ENCODE assay signal across 8 cellular contexts in the genomic region with DNA sequence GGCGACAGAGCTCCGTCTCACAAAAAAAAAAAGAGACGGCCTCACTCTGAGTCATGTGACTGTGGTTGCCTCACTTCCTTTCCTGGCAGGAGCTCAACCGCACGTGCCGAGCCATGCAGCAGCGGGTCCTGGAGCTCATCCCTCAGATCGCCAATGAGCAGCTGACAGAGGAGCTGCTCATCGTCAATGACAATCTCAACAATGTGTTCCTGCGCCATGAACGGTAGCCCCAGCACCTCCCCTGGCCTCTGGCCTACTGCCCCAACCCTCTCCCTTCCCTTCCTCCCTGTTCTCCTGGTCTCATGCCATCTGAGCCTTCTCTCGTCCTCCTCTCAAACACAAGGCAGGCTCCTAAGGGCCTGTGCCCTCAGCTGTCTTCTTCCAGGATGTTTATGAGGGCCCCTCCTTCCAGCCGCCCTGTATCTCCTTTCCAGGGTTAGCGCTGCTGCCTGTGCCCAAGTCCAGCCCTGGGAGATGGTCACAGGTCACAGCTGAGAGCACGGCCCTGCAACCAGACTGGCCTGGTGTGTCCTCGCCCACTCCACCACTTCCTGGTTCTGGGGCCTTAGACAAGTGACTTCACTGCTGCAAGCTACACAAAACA. TPM values are rescaled to one million over a fixed set of nuclear protein-coding genes. Genes with fewer than 3 reads are reported as not detected.
DNase-seq lines count a peak whose midpoint lies in the region; ATAC-seq, FAIRE-seq and TF ChIP-seq lines count a peak whose summit lies in the region.

No MANE protein-coding gene starts in this region.

- H3K79me2 ChIP-seq in HepG2 (ENCODE audit: insufficient read depth, low read length) = no peaks in the 10 kb centered on the region

- POLR2A ChIA-PET in HepG2 (lab: Yijun Ruan, JAX) = interaction anchor here (1.4 to 1.7 kb wide), 3 partner anchors 9 to 31 kb away, joined by 3 to 6 read pairs (median 3); a partner anchor contains a TSS

- peak; percentile 70 for DNase-seq in GDM1 (lab: John Stamatoyannopoulos, UW)
- peak in 3 of 5 donors; percentile 34 to 83 (median 35) for DNase-seq in T-helper 1 cell
- peak; percentile 82 to 96 (median 94) for DNase-seq in adrenal gland
- no peak for DNase-seq in HepG2 (ENCODE audit: low spot score)
- DNase-seq in stimulated activated CD8-positive, alpha-beta memory T cell treated with anti-CD3 and anti-CD28 coated beads, Interleukin-4, amount 100 ng/mL, for 24 hours (ENCODE audit: low read depth) = peak; percentile 27
- no peak for DNase-seq in HTR-8/SVneo (ENCODE audit: insufficient read length, low spot score)
- no peak for DNase-seq in 8988T
- no peak for DNase-seq in NCI-H446 treated with DMSO at 0.1 percent for 48 hours (lab: John Stamatoyannopoulos, UW)

- CTCF ChIA-PET in HepG2 (lab: Yijun Ruan, JAX; ENCODE audit: low intra/inter-chr PET ratio, low total read pairs) = no interaction called here

- H3K4me1 ChIP-seq in adrenal gland (replicated peaks in 1 of 2) = peaks cover 20 to 31% of the 10 kb centered on the region in 2 donors
- H3K4me1 ChIP-seq in HepG2 (ENCODE audit: insufficient read depth, low read length) = peaks cover 53% of the 10 kb centered on the region

- H2AFZ ChIP-seq in HepG2 (ENCODE audit: low read length) = no peak overlapping the region

- TF ChIP-seq POLR2A in adrenal gland (IDR thresholded peaks at IDR 0.05) (peak in 1 of 2 donors; percentile 45), HepG2 (IDR thresholded peaks at IDR 0.05; ENCODE audit: insufficient read depth in 1 of 2, low read depth in 2 of 2, low read length in 2 of 2) (no peak)

- no peak for ATAC-seq in HepG2

- in situ Hi-C loops in HepG2 (cut with HindIII; ENCODE audit: extremely low pct_ligation_motif_present, low pct_unique_long_range_greater_than_20kb) = no loop called here

- H3K9ac ChIP-seq in HepG2 (ENCODE audit: insufficient read depth, low read depth, low read length) = no peak overlapping the region

- WGBS in adrenal gland, 4 donors = 15 to 49% (median 24%) methylated on average over 11 to 16 of the region's 16 CpGs
- WGBS in HepG2 (ENCODE audit: low lambda C conversion rate) = 90% methylated on average over 16 of the region's 16 CpGs

- H3K36me3 ChIP-seq in adrenal gland (replicated peaks in 1 of 2) (peaks cover 0 to 86% of the 10 kb centered on the region in 2 donors), HepG2 (replicated peaks in 1 of 2; ENCODE audit: control insufficient read depth in 1 of 2, insufficient read depth in 2 of 2, low read length in 2 of 2) (peaks cover 37 to 68% of the 10 kb centered on the region in 2 experiments)

- intact Hi-C loops in adrenal gland (cut with DNase I) (no loop called here), HepG2 (cut with micrococcal nuclease; ENCODE audit: unreplicated experiment) (no loop called here)

- no peaks in the 10 kb centered on the region for H3K9me3 ChIP-seq in adrenal gland (replicated peaks in 1 of 3)
- no peaks in the 10 kb centered on the region for H3K9me3 ChIP-seq in HepG2 (ENCODE audit: low read length)

- TF ChIP-seq EP300 in HepG2 (IDR thresholded peaks at IDR 0.05; ENCODE audit: low read depth in 2 of 2, low read length in 2 of 2) = no peak
- no peak for TF ChIP-seq EP300 in HepG2 (CRISPR knock-in tag; IDR thresholded peaks at IDR 0.05; ENCODE audit: borderline replicate concordance)

- no peak for TF ChIP-seq RAD21 in HepG2 (CRISPR knock-in tag; IDR thresholded peaks at IDR 0.05)

- H3K4me2 ChIP-seq in HepG2 (ENCODE audit: low read depth, low read length) = no peak overlapping the region

- no peaks in the 10 kb centered on the region for H4K20me1 ChIP-seq in HepG2 (ENCODE audit: insufficient read depth, low read length)

- H3K4me3 ChIP-seq in adrenal gland (no peak overlapping the region), HepG2 (replicated peaks in 1 of 3; ENCODE audit: insufficient read depth in 1 of 3, low read depth in 2 of 3, low read length in 3 of 3) (no peak overlapping the region)

- FAIRE-seq in HepG2 (lab: Jason Lieb, UNC) = no peak
- no peak for FAIRE-seq in HTR-8/SVneo (lab: Jason Lieb, UNC)

- TF ChIP-seq CTCF in adrenal gland (IDR thresholded peaks at IDR 0.05) (no peak), HepG2 (CRISPR knock-in tag; IDR thresholded peaks at IDR 0.05) (no peak)

- BruUV-seq in HepG2 (replicated peaks; lab: Mats Ljungman, UMichigan) = no TSS peak

- peak overlapping the region; percentile 17 to 89 (median 82) for H3K27ac ChIP-seq in adrenal gland
- H3K27ac ChIP-seq in HepG2 (ENCODE audit: extremely low read length, insufficient read depth, low read length) = peak overlapping the region; percentile 44

- no peaks in the 10 kb centered on the region for H3K27me3 ChIP-seq in adrenal gland
- no peaks in the 10 kb centered on the region for H3K27me3 ChIP-seq in HepG2 (ENCODE audit: control insufficient read depth in 1 of 2, insufficient read depth in 2 of 2, low read length in 2 of 2)

TF ChIP-seq in HepG2, 621 proteins besides CTCF, POLR2A, EP300 and RAD21 (continues in another document):
- no peak for TF ChIP-seq RORA (CRISPR knock-in tag; IDR thresholded peaks at IDR 0.05)
- no peak for TF ChIP-seq ZFYVE20 (CRISPR knock-in tag; IDR thresholded peaks at IDR 0.05; ENCODE audit: borderline replicate concordance, low read depth)

RNA-seq across cellular contexts. Expression of a gene that starts 30.7 kb away (rescaled TPM):
- total RNA-seq in adrenal gland (100 to 1,000 TPM in 5 of 8 donors, 10 to 100 TPM in 3; 82.8 to 188 (median 109) TPM), HepG2 (2016; rRNA removed; fragmentation: Illumina TruSeq; extraction: Trizol) (26.0 and 30.8 TPM in 2 replicates)
- polyA plus RNA-seq in adrenal gland (100 to 1,000 TPM in 2 of 3 donors, 10 to 100 TPM in 1; 96.5 to 121 (median 111) TPM), HepG2 (2011; rRNA removed) (87.3 and 109 TPM in 2 replicates)
- total RNA-seq in HepG2 (2016; cell fraction: cytosol; rRNA removed; fragmentation: Illumina TruSeq; extraction: Trizol; ENCODE audit: low read depth) = 8.2 and 8.9 TPM in 2 replicates
- total RNA-seq in HepG2 (2016; cell fraction: insoluble cytoplasmic fraction; rRNA removed; fragmentation: Illumina TruSeq; extraction: Trizol) = 27.3 and 37.6 TPM in 2 replicates
- 14.9 and 15.6 TPM in 2 replicates for total RNA-seq in HepG2 (2016; cell fraction: membrane; rRNA removed; fragmentation: Illumina TruSeq; extraction: Trizol)
- total RNA-seq in HepG2 (2016; cell fraction: nucleus; rRNA removed; fragmentation: Illumina TruSeq; extraction: Trizol) = 23.1 and 32.7 TPM in 2 replicates
- polyA plus RNA-seq in HepG2 (2011; cell fraction: cytosol; rRNA removed) = 88.6 and 94.3 TPM in 2 replicates
- polyA plus RNA-seq in HepG2 (2011; cell fraction: nucleus; rRNA removed) = 114 and 120 TPM in 2 replicates
- polyA plus RNA-seq in HepG2 (2012) = 46.6 and 59.1 TPM in 2 replicates
- polyA plus RNA-seq in HepG2 (2016; cell fraction: cytosol; fragmentation: Illumina TruSeq; extraction: Trizol; ENCODE audit: low read depth) = 7.6 and 7.8 TPM in 2 replicates
- polyA plus RNA-seq in HepG2 (2016; cell fraction: insoluble cytoplasmic fraction; fragmentation: Illumina TruSeq; extraction: Trizol; ENCODE audit: low read depth) = 26.3 and 33.2 TPM in 2 replicates
- polyA plus RNA-seq in HepG2 (2016; cell fraction: membrane; fragmentation: Illumina TruSeq; extraction: Trizol; ENCODE audit: low read depth) = 11.4 and 13.9 TPM in 2 replicates
- 40.8 and 47.0 TPM in 2 replicates for polyA plus RNA-seq in HepG2 (2016; cell fraction: nucleus; fragmentation: Illumina TruSeq; extraction: Trizol; ENCODE audit: insufficient read depth, low read depth)
- polyA minus RNA-seq in HepG2 (2011; rRNA and poly(A)+ RNA removed; ENCODE audit: low replicate concordance) = 56.0 and 249 TPM in 2 replicates
- 41.1 and 54.6 TPM in 2 replicates for polyA minus RNA-seq in HepG2 (2011; cell fraction: cytosol; rRNA and poly(A)+ RNA removed)
- polyA minus RNA-seq in HepG2 (2011; cell fraction: nucleus; rRNA and poly(A)+ RNA removed) = 59.4 and 74.8 TPM in 2 replicates

RNA-seq across cellular contexts. Expression of a gene that starts 50.5 kb away (rescaled TPM):
- total RNA-seq in adrenal gland = 100 to 1,000 TPM in 2 of 8 donors, 10 to 100 TPM in 6; 30.8 to 578 (median 57.4) TPM
- polyA plus RNA-seq in adrenal gland = 10 to 100 TPM; 15.4 to 27.6 (median 27.3) TPM
- 53.6 and 54.1 TPM in 2 replicates for total RNA-seq in HepG2 (2016; rRNA removed; fragmentation: Illumina TruSeq; extraction: Trizol)
- total RNA-seq in HepG2 (2016; cell fraction: cytosol; rRNA removed; fragmentation: Illumina TruSeq; extraction: Trizol; ENCODE audit: low read depth) = 12.4 and 15.7 TPM in 2 replicates
- 43.9 and 54.4 TPM in 2 replicates for total RNA-seq in HepG2 (2016; cell fraction: insoluble cytoplasmic fraction; rRNA removed; fragmentation: Illumina TruSeq; extraction: Trizol)
- total RNA-seq in HepG2 (2016; cell fraction: membrane; rRNA removed; fragmentation: Illumina TruSeq; extraction: Trizol) = 23.2 and 25.0 TPM in 2 replicates
- 22.0 and 26.2 TPM in 2 replicates for total RNA-seq in HepG2 (2016; cell fraction: nucleus; rRNA removed; fragmentation: Illumina TruSeq; extraction: Trizol)
- 60.5 and 67.4 TPM in 2 replicates for polyA plus RNA-seq in HepG2 (2011; rRNA removed)
- 42.4 and 72.7 TPM in 2 replicates for polyA plus RNA-seq in HepG2 (2011; cell fraction: cytosol; rRNA removed)
- 28.4 and 28.9 TPM in 2 replicates for polyA plus RNA-seq in HepG2 (2011; cell fraction: nucleus; rRNA removed)
- 27.8 and 42.7 TPM in 2 replicates for polyA plus RNA-seq in HepG2 (2012)
- 12.3 and 13.2 TPM in 2 replicates for polyA plus RNA-seq in HepG2 (2016; cell fraction: cytosol; fragmentation: Illumina TruSeq; extraction: Trizol; ENCODE audit: low read depth)
- 58.0 and 69.8 TPM in 2 replicates for polyA plus RNA-seq in HepG2 (2016; cell fraction: insoluble cytoplasmic fraction; fragmentation: Illumina TruSeq; extraction: Trizol; ENCODE audit: low read depth)
- polyA plus RNA-seq in HepG2 (2016; cell fraction: membrane; fragmentation: Illumina TruSeq; extraction: Trizol; ENCODE audit: low read depth) = 18.6 and 20.3 TPM in 2 replicates
- polyA plus RNA-seq in HepG2 (2016; cell fraction: nucleus; fragmentation: Illumina TruSeq; extraction: Trizol; ENCODE audit: insufficient read depth, low read depth) = 47.4 and 49.7 TPM in 2 replicates
- polyA minus RNA-seq in HepG2 (2011; rRNA and poly(A)+ RNA removed; ENCODE audit: low replicate concordance) = 12.4 and 47.0 TPM in 2 replicates
- polyA minus RNA-seq in HepG2 (2011; cell fraction: cytosol; rRNA and poly(A)+ RNA removed) = 23.6 and 31.0 TPM in 2 replicates
- polyA minus RNA-seq in HepG2 (2011; cell fraction: nucleus; rRNA and poly(A)+ RNA removed) = 8.1 and 10.9 TPM in 2 replicates

Comparison
In these comparisons a context has a peak if more than half of its experiments do, and no peak if none do; other contexts are left out.
1. DNase-seq: peak in GDM1 (single experiment), T-helper 1 cell (3 of 5), adrenal gland (7 of 7) and stimulated activated CD8-positive, alpha-beta memory T cell treated with anti-CD3 and anti-CD28 coated beads, Interleukin-4, amount 100 ng/mL, for 24 hours (single experiment); none in HepG2 (single experiment), HTR-8/SVneo (single experiment), 8988T (single experiment) and NCI-H446 treated with DMSO at 0.1 percent for 48 hours (single experiment).